13 cellular contexts compared by ENCODE assay signal in the genomic region with DNA sequence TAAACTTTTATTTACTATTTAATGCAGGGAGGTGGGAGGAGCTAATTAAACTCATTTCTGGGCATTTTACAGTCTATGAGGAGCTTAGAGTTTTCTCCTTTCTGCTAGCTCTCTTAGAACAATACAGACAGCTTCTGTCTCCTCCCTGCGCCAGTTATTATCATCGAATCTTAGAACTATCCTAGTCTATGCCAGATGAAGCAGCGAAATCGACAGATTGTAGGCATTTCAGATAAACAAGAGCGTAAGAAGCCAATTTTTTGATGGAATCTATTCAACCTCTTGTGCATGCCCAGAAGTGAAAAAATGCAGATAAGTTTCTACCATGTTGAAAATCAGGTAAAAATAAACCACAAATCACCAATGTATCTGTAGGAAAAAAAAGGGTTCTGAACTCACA.
DNase-seq lines count a peak whose midpoint lies in the region; ATAC-seq and TF ChIP-seq lines count a peak whose summit lies in the region.
"Had no signal": no experiment of that assay in that cellular context is flagged by ENCODE, and none has a peak within 500 bp of the region (broad histone marks: within the 10 kb centered on the region; RNA-seq: fewer than 3 reads in every experiment).

No MANE protein-coding gene starts in this region.

- DNase-seq in CD4-positive, alpha-beta T cell: no peak
- DNase-seq in G401 (ENCODE audit: low spot score) (peak; percentile 32), T-cell (no peak), anterior cingulate cortex (lab: John Stamatoyannopoulos, UW) (no peak), hepatic stellate cell (ENCODE audit: low spot score) (no peak)
- no peak for DNase-seq in naive thymus-derived CD4-positive, alpha-beta T cell
- DNase-seq in activated CD8-positive, alpha-beta memory T cell treated with anti-CD3 and anti-CD28 coated beads, Interleukin-2, amount 50 U/mL, for 48 hours: no peak
- DNase-seq: DMS53, H7 had no signal

- peaks cover 27% of the 10 kb centered on the region for H3K36me3 Mint-ChIP-seq in CD4-positive, alpha-beta T cell (ENCODE audit: low read depth)
- H3K36me3 Mint-ChIP-seq in T-cell: peaks cover 18% of the 10 kb centered on the region
- peaks cover 4 to 22% (median 13%) of the 10 kb centered on the region in 5 donors for H3K36me3 Mint-ChIP-seq in naive thymus-derived CD4-positive, alpha-beta T cell
- H3K36me3 Mint-ChIP-seq: CD14-positive monocyte had no signal

- no peak overlapping the region for H3K27ac ChIP-seq in CD4-positive, alpha-beta T cell (ENCODE audit: low read depth, low read length)
- H3K27ac ChIP-seq in naive thymus-derived CD4-positive, alpha-beta T cell (ENCODE audit: low read depth, low read length): no peak overlapping the region
- H3K27ac ChIP-seq: A549, HL-60 had no signal

- H3K36me3 ChIP-seq in naive thymus-derived CD4-positive, alpha-beta T cell (ENCODE audit: control insufficient read depth in 2 of 3, insufficient read depth in 3 of 3, low read length in 3 of 3): peaks cover 0 to 7% (median 0%) of the 10 kb centered on the region in 3 experiments

- no peaks in the 10 kb centered on the region for H3K27me3 ChIP-seq in CD4-positive, alpha-beta T cell (ENCODE audit: control insufficient read depth, insufficient read depth, low read length)
- H3K27me3 ChIP-seq in naive thymus-derived CD4-positive, alpha-beta T cell (ENCODE audit: control insufficient read depth in 2 of 2, insufficient read depth in 2 of 2, low read length in 2 of 2): no peaks in the 10 kb centered on the region

- CTCF ChIA-PET in CD4-positive, alpha-beta T cell (lab: Charles Lee): no interaction called here
- CTCF ChIA-PET in T-cell (lab: Charles Lee): interaction anchor here (0.6 to 4.3 kb wide), 7 partner anchors 11 to 1004 kb away, joined by 3 to 46 read pairs (median 5); no protein-coding TSS in a partner anchor
- CTCF ChIA-PET in naive thymus-derived CD4-positive, alpha-beta T cell (lab: Charles Lee): interaction anchor here (0.7 to 4.1 kb wide), 6 partner anchors 12 to 449 kb away, joined by 3 to 26 read pairs (median 4); no protein-coding TSS in a partner anchor

- intact Hi-C loops in CD4-positive, alpha-beta T cell (cut with DNase I, micrococcal nuclease): loop anchor here (5.0 kb wide), 4 partner anchors 160 to 1380 kb away; partner anchors contain the start of gene KLF12 (in 1 of the 2)
- intact Hi-C loops in naive thymus-derived CD4-positive, alpha-beta T cell (cut with micrococcal nuclease): loop anchor here in 1 of 2 donors (2.0 to 5.0 kb wide), 2 partner anchors 14 to 150 kb away; no protein-coding TSS in a partner anchor

- in situ Hi-C loops in G401 (cut with HindIII; ENCODE audit: low sequenced_read_pairs): no loop called here

- ATAC-seq in CD4-positive, alpha-beta T cell (ENCODE audit: poor library complexity): no peak
- ATAC-seq in T-cell (replicated peaks in 1 of 4): no peak
- no peak for ATAC-seq in naive thymus-derived CD4-positive, alpha-beta T cell
- ATAC-seq: A549, GM23338 had no signal

- TF ChIP-seq CTCF in CD4-positive, alpha-beta T cell (IDR thresholded peaks at IDR 0.05): no peak

- POLR2A ChIA-PET in CD4-positive, alpha-beta T cell (lab: Charles Lee): interaction anchor here (0.7 to 2.0 kb wide), 2 partner anchors 30 to 450 kb away, joined by 3 to 7 read pairs; no protein-coding TSS in a partner anchor
- POLR2A ChIA-PET in T-cell (lab: Charles Lee): interaction anchor here in 1 of 2 donors (0.6 kb wide), 1 partner anchor 190 kb away, joined by 4 read pairs; no protein-coding TSS in a partner anchor
- POLR2A ChIA-PET in naive thymus-derived CD4-positive, alpha-beta T cell (lab: Charles Lee): interaction anchor here (1.2 to 2.3 kb wide), 3 partner anchors 75 to 450 kb away, joined by 3 to 11 read pairs (median 5); no protein-coding TSS in a partner anchor

- H3K27me3 Mint-ChIP-seq in CD4-positive, alpha-beta T cell: no peaks in the 10 kb centered on the region
- H3K27me3 Mint-ChIP-seq in T-cell: no peaks in the 10 kb centered on the region
- no peaks in the 10 kb centered on the region for H3K27me3 Mint-ChIP-seq in naive thymus-derived CD4-positive, alpha-beta T cell

- no peak overlapping the region for H3K4me3 ChIP-seq in naive thymus-derived CD4-positive, alpha-beta T cell (ENCODE audit: low read length)
- H3K4me3 ChIP-seq: A549, GM23338 had no signal

- no peaks in the 10 kb centered on the region for H3K9me3 Mint-ChIP-seq in CD4-positive, alpha-beta T cell
- H3K9me3 Mint-ChIP-seq in T-cell: no peaks in the 10 kb centered on the region
- no peaks in the 10 kb centered on the region for H3K9me3 Mint-ChIP-seq in naive thymus-derived CD4-positive, alpha-beta T cell
- H3K9me3 Mint-ChIP-seq: CD14-positive monocyte, GM23338 had no signal

- H3K4me3 Mint-ChIP-seq in CD4-positive, alpha-beta T cell: no peak overlapping the region
- no peak overlapping the region for H3K4me3 Mint-ChIP-seq in T-cell
- peak overlapping the region in 1 of 10 donors; percentile 13 for H3K4me3 Mint-ChIP-seq in naive thymus-derived CD4-positive, alpha-beta T cell
- H3K4me3 Mint-ChIP-seq: CD14-positive monocyte, GM23338 had no signal

- peaks cover 6 to 34% of the 10 kb centered on the region in 2 donors for H3K4me1 ChIP-seq in naive thymus-derived CD4-positive, alpha-beta T cell (ENCODE audit: control insufficient read depth in 2 of 2, insufficient read depth in 2 of 2, low read length in 2 of 2)

- H3K4me1 Mint-ChIP-seq in CD4-positive, alpha-beta T cell (ENCODE audit: low read depth): peaks cover 65% of the 10 kb centered on the region
- H3K4me1 Mint-ChIP-seq in T-cell: peaks cover 63 to 66% (median 64%) of the 10 kb centered on the region in 3 donors
- peaks cover 3 to 75% (median 49%) of the 10 kb centered on the region in 7 donors for H3K4me1 Mint-ChIP-seq in naive thymus-derived CD4-positive, alpha-beta T cell
- H3K4me1 Mint-ChIP-seq: CD14-positive monocyte had no signal

- H3K9me3 ChIP-seq in CD4-positive, alpha-beta T cell (ENCODE audit: control insufficient read depth, low read length): no peaks in the 10 kb centered on the region
- H3K9me3 ChIP-seq in naive thymus-derived CD4-positive, alpha-beta T cell (ENCODE audit: control insufficient read depth in 2 of 3, low read length in 3 of 3): no peaks in the 10 kb centered on the region
- H3K9me3 ChIP-seq: A549 had no signal

- H3K27ac Mint-ChIP-seq in CD4-positive, alpha-beta T cell: peak overlapping the region; percentile 40
- peak overlapping the region; percentile 68 to 81 for H3K27ac Mint-ChIP-seq in T-cell
- peak overlapping the region in 7 of 9 donors; percentile 23 to 68 (median 55) for H3K27ac Mint-ChIP-seq in naive thymus-derived CD4-positive, alpha-beta T cell
- H3K27ac Mint-ChIP-seq: CD14-positive monocyte, GM23338 had no signal
